8 cellular contexts compared by ENCODE assay signal in genomic region chr2:102226612-102227351, GRCh38. TPM values are rescaled to one million over a fixed set of nuclear protein-coding genes. Genes with fewer than 3 reads are reported as not detected.
DNase-seq lines count a peak whose midpoint lies in the region; ATAC-seq and TF ChIP-seq lines count a peak whose summit lies in the region.

No MANE protein-coding gene starts in this region.

- H3K4me2 ChIP-seq in OCI-LY3 (ENCODE audit: low read length) (peak overlapping the region; percentile 86), osteoblast (ENCODE audit: insufficient read depth, low read length) (peak overlapping the region; percentile 63)

- H4K20me1 ChIP-seq in OCI-LY3 (ENCODE audit: insufficient read depth, low read length) = no peaks in the 10 kb centered on the region
- no peaks in the 10 kb centered on the region for H4K20me1 ChIP-seq in osteoblast (ENCODE audit: insufficient read depth, low read length)

- peak overlapping the region in 2 of 4 donors; percentile 11 to 66 for H3K4me3 Mint-ChIP-seq in CD4-positive, CD25-positive, alpha-beta regulatory T cell

- no peak for DNase-seq in CD4-positive, CD25-positive, alpha-beta regulatory T cell
- DNase-seq in osteoblast (ENCODE audit: insufficient read length, low spot score, missing footprints) (peak; percentile 79), DMS 273 treated with DMSO at 0.1 percent for 48 hours (lab: John Stamatoyannopoulos, UW) (no peak)
- DNase-seq in stimulated activated CD4-positive, alpha-beta T cell treated with anti-CD3 and anti-CD28 coated beads, Interleukin-1b, Interleukin-23, amount 100 ng/mL, for 48 hours = no peak

- H3K79me2 ChIP-seq in OCI-LY3 (ENCODE audit: low read length) (no peaks in the 10 kb centered on the region), osteoblast (ENCODE audit: insufficient read depth, low read length) (no peaks in the 10 kb centered on the region)

- H3K9ac ChIP-seq in OCI-LY3 (ENCODE audit: low read length) = peak overlapping the region; percentile 41; the same call in 1 of the 2 replicates
- H3K9ac ChIP-seq in endocrine pancreas (ENCODE audit: control insufficient read depth, insufficient read depth, low read length) = peak overlapping the region; percentile 67

- H3K27ac ChIP-seq in CD4-positive, CD25-positive, alpha-beta regulatory T cell (ENCODE audit: insufficient read depth, low read length, poor library complexity, severe bottlenecking) = peak overlapping the region; percentile 67
- H3K27ac ChIP-seq in OCI-LY3 (ENCODE audit: low read length) (peak overlapping the region; percentile 73), osteoblast (ENCODE audit: low read depth, low read length) (peak overlapping the region; percentile 96)

- peak overlapping the region; percentile 87 for H2AFZ ChIP-seq in OCI-LY3 (ENCODE audit: low read depth, low read length)
- peak overlapping the region; percentile 79 for H2AFZ ChIP-seq in osteoblast (ENCODE audit: low read length)

- H3K27me3 Mint-ChIP-seq in CD4-positive, CD25-positive, alpha-beta regulatory T cell = no peaks in the 10 kb centered on the region

- peaks cover 6 to 28% (median 16%) of the 10 kb centered on the region in 4 donors for H3K4me1 Mint-ChIP-seq in CD4-positive, CD25-positive, alpha-beta regulatory T cell

- H3K9me3 ChIP-seq in CD4-positive, CD25-positive, alpha-beta regulatory T cell (ENCODE audit: control insufficient read depth in 2 of 2, low read length in 2 of 2) = no peaks in the 10 kb centered on the region
- no peaks in the 10 kb centered on the region for H3K9me3 ChIP-seq in OCI-LY3 (ENCODE audit: insufficient read depth, low read length)
- no peaks in the 10 kb centered on the region for H3K9me3 ChIP-seq in endocrine pancreas (ENCODE audit: control insufficient read depth, low read length)
- no peaks in the 10 kb centered on the region for H3K9me3 ChIP-seq in osteoblast (ENCODE audit: low read depth, low read length)

- ATAC-seq in CD4-positive, CD25-positive, alpha-beta regulatory T cell (ENCODE audit: low read depth in 2 of 2) = no peak
- ATAC-seq in GM18858 (IDR thresholded peaks at IDR 0.05; ENCODE audit: unreplicated experiment) = no peak
- ATAC-seq in GM19452 (IDR thresholded peaks at IDR 0.05; ENCODE audit: unreplicated experiment) = no peak

- no peaks in the 10 kb centered on the region for H3K36me3 ChIP-seq in CD4-positive, CD25-positive, alpha-beta regulatory T cell (ENCODE audit: control insufficient read depth, insufficient read depth, low read length)
- H3K36me3 ChIP-seq in OCI-LY3 (replicated peaks; ENCODE audit: low read depth, low read length) (no peaks in the 10 kb centered on the region), endocrine pancreas (ENCODE audit: control insufficient read depth, insufficient read depth, low read length) (no peaks in the 10 kb centered on the region), osteoblast (ENCODE audit: insufficient read depth, low read length) (no peaks in the 10 kb centered on the region)

- no peak for TF ChIP-seq CTCF in OCI-LY3 (IDR thresholded peaks at IDR 0.05; ENCODE audit: low read depth, low read length)
- no peak for TF ChIP-seq CTCF in osteoblast (IDR thresholded peaks at IDR 0.05; ENCODE audit: extremely low read depth, low read depth, low read length)

- H3K9me3 Mint-ChIP-seq in CD4-positive, CD25-positive, alpha-beta regulatory T cell = peaks cover 0 to 2% (median 0%) of the 10 kb centered on the region in 7 donors

- peak overlapping the region; percentile 72 for H3K4me3 ChIP-seq in CD4-positive, CD25-positive, alpha-beta regulatory T cell (ENCODE audit: low read depth, low read length)
- H3K4me3 ChIP-seq in OCI-LY3 (ENCODE audit: low read length) = peak overlapping the region; percentile 65; the same call in 1 of the 2 replicates
- peak overlapping the region; percentile 9 for H3K4me3 ChIP-seq in endocrine pancreas (ENCODE audit: control insufficient read depth, insufficient read depth, low read length)
- no peak overlapping the region for H3K4me3 ChIP-seq in osteoblast (ENCODE audit: insufficient read depth, low read length)

- no peaks in the 10 kb centered on the region for H3K27me3 ChIP-seq in CD4-positive, CD25-positive, alpha-beta regulatory T cell (ENCODE audit: control insufficient read depth, insufficient read depth, low read length)
- H3K27me3 ChIP-seq in OCI-LY3 (ENCODE audit: low read depth, low read length) = no peaks in the 10 kb centered on the region
- H3K27me3 ChIP-seq in endocrine pancreas (ENCODE audit: control insufficient read depth, insufficient read depth, low read length) = no peaks in the 10 kb centered on the region
- H3K27me3 ChIP-seq in osteoblast (ENCODE audit: insufficient read depth, low read length) = no peaks in the 10 kb centered on the region

- H3K4me1 ChIP-seq in CD4-positive, CD25-positive, alpha-beta regulatory T cell (ENCODE audit: control insufficient read depth, insufficient read depth, low read length, poor library complexity, severe bottlenecking) = peaks cover 15% of the 10 kb centered on the region
- peaks cover 41% of the 10 kb centered on the region for H3K4me1 ChIP-seq in OCI-LY3 (ENCODE audit: low read length)
- peaks cover 27% of the 10 kb centered on the region for H3K4me1 ChIP-seq in endocrine pancreas (ENCODE audit: control insufficient read depth, insufficient read depth, low read length)
- peaks cover 18% of the 10 kb centered on the region for H3K4me1 ChIP-seq in osteoblast (ENCODE audit: insufficient read depth, low read length)

- H3K27ac Mint-ChIP-seq in CD4-positive, CD25-positive, alpha-beta regulatory T cell = peak overlapping the region; percentile 84 to 95 (median 90)

- H3K36me3 Mint-ChIP-seq in CD4-positive, CD25-positive, alpha-beta regulatory T cell = no peaks in the 10 kb centered on the region

RNA-seq across cellular contexts. Expression of gene IL1RL2, which starts 40.0 kb away (rescaled TPM):
- not detected for total RNA-seq in CD4-positive, CD25-positive, alpha-beta regulatory T cell
- polyA plus RNA-seq in CD4-positive, CD25-positive, alpha-beta regulatory T cell = not detected
- total RNA-seq in osteoblast = 0.72 and 1.2 TPM in 2 replicates
